Comparison of ENCODE assay signal across 2 cellular contexts in genomic region chr12:91331371-91331770, GRCh38.
TF ChIP-seq lines count a peak whose summit lies in the region.

No MANE protein-coding gene starts in this region.

TF ChIP-seq in SK-N-SH, 30 proteins besides CTCF, POLR2A, EP300 and RAD21 (continued from another document):
- TF ChIP-seq FOSL2 (IDR thresholded peaks at IDR 0.05; ENCODE audit: borderline replicate concordance, low read depth) = no peak
- TF ChIP-seq REST (IDR thresholded peaks at IDR 0.05; ENCODE audit: low read depth, low read length) = no peak
- TF ChIP-seq ZBTB33 (IDR thresholded peaks at IDR 0.05; ENCODE audit: borderline replicate concordance, low read depth) = no peak
- TF ChIP-seq SMC3 (IDR thresholded peaks at IDR 0.05; ENCODE audit: low read depth, low read length) = 0 out of 2 replicates have a peak, but pooled peaks have one; percentile 5

TF ChIP-seq in SK-N-SH treated with all-trans-retinoic acid at 6 μM for 48 hours, 23 proteins besides CTCF, POLR2A, EP300 and RAD21 (continued from another document):
- TF ChIP-seq POU6F1 (CRISPR knock-in tag; IDR thresholded peaks at IDR 0.05; ENCODE audit: borderline replicate concordance, low read depth) (no peak), ZNF565 (CRISPR knock-in tag; conservative IDR thresholded peaks at IDR 0.05; ENCODE audit: low read depth) (no peak), ESRRG (CRISPR knock-in tag; IDR thresholded peaks at IDR 0.05) (no peak), ZFP3 (CRISPR knock-in tag; IDR thresholded peaks at IDR 0.05) (no peak)
